ENCODE assay signal across 8 cellular contexts in the genomic region with DNA sequence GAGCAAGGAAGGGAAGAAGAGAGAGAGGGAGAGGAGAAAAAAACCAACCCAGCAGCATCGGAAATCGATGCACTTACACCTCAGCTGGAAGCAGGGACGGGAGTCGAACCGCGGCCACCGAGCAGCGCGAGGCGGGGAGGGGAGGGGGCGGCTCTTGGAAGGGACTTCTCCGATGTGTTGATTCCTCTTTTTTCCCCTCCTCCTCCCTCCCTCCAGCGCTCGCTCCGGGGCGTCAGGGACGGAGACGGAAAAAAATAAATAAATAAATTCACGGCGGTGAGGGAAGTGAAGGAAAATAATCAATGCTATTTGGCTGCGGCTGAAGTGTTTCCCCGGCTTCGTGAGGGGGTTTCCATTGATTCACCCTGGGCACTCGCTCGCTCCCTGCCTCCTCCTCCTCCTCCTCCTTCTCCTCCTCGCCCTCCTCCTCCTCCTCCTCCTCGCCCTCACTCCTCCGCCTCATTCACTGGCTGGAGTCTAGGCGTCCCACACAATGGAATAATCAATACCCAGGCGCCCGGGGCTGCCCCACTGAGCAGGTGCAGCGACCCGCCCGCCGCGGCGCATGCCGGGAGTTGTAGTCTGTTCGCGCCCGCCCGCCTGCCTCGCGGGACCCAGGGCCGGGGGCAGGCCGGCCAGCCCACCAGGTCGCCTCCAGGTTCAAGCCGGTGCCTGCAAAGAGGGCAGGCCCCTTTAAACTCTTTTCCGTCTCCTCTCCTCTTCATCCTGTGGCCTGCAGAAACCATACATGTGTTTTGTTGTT. TPM values are rescaled to one million over a fixed set of nuclear protein-coding genes. Genes with fewer than 3 reads are reported as not detected.
DNase-seq lines count a peak whose midpoint lies in the region; ATAC-seq and TF ChIP-seq lines count a peak whose summit lies in the region.

Gene ZFHX2, minus strand, starts transcription at position 500 of the 763 bp plus-strand sequence. CDS start 16,440 bp downstream, outside the sequence.

- H3K9me2 ChIP-seq in hepatocyte (replicated peaks; ENCODE audit: insufficient read depth) = no peaks in the 10 kb centered on the region

- no peak for TF ChIP-seq CTCF in hepatocyte (IDR thresholded peaks at IDR 0.05; ENCODE audit: poor library complexity)

- H3K79me2 ChIP-seq in hepatocyte = peaks cover 5% of the 10 kb centered on the region

- H3K36me3 ChIP-seq in hepatocyte (replicated peaks; ENCODE audit: insufficient read depth, low read depth) = no peaks in the 10 kb centered on the region
- no peaks in the 10 kb centered on the region for H3K36me3 ChIP-seq in aorta (ENCODE audit: control insufficient read depth in 1 of 2, insufficient read depth in 2 of 2, low read length in 1 of 2)

- WGBS in adipose tissue, 3 donors = 0 to 1% (median 1%) methylated on average over 40 to 48 of the region's 49 CpGs
- WGBS in hepatocyte (ENCODE audit: low lambda C conversion rate, missing lambda C conversion rate) = under 1% methylated on average over 29 of the region's 49 CpGs
- WGBS in aorta, 2 donors = 1% methylated on average over 32 to 49 of the region's 49 CpGs

- no peaks in the 10 kb centered on the region for H3K27me3 ChIP-seq in hepatocyte
- H3K27me3 ChIP-seq in aorta (ENCODE audit: control insufficient read depth in 1 of 2, insufficient read depth in 2 of 2, low read length in 1 of 2) = no peaks in the 10 kb centered on the region

- no peaks in the 10 kb centered on the region for H4K20me1 ChIP-seq in hepatocyte (ENCODE audit: insufficient read depth, poor library complexity, severe bottlenecking)

- DNase-seq in NCI-H146 (lab: John Stamatoyannopoulos, UW) (peak; percentile 95), T-helper 1 cell (peak; percentile 47 to 68 (median 59)), hepatocyte (ENCODE audit: low spot score) (peak; percentile 86), renal cortical epithelial cell (ENCODE audit: low read depth) (peak; percentile 62), aorta (peak; percentile 81 to 93)

- peak within 1 kb of the TSS; percentile 99 for H2AFZ ChIP-seq in hepatocyte

- ATAC-seq in HG02759 (IDR thresholded peaks at IDR 0.05; ENCODE audit: unreplicated experiment) = peak; percentile 58
- ATAC-seq in aorta (ENCODE audit: low FRiP score) = peak; percentile 72

- intact Hi-C loops in aorta (cut with DNase I) = loop anchor here in 1 of 2 donors (10.0 kb wide), 1 partner anchor 227 kb away; the partner anchor contains the start of gene PABPN1

- H3K27ac ChIP-seq in adipose tissue (ENCODE audit: low read depth, low read length) (peak within 1 kb of the TSS; percentile 13), hepatocyte (peak within 1 kb of the TSS; percentile 71), aorta (ENCODE audit: low read depth in 1 of 2, low read length in 2 of 2) (no peak within 1 kb of the TSS)

- peak within 1 kb of the TSS; percentile 72 for H3K4me3 ChIP-seq in GM08714 (ENCODE audit: low read length)
- peak within 1 kb of the TSS; percentile 97 for H3K4me3 ChIP-seq in hepatocyte
- peak within 1 kb of the TSS; percentile 52 to 53 for H3K4me3 ChIP-seq in aorta (ENCODE audit: low read length in 2 of 2)

- H3K9me3 ChIP-seq in hepatocyte (ENCODE audit: low read depth) (no peaks in the 10 kb centered on the region), aorta (ENCODE audit: control insufficient read depth, low read length) (no peaks in the 10 kb centered on the region)

- H3K4me2 ChIP-seq in hepatocyte = peak within 1 kb of the TSS; percentile 98

- peaks cover 14% of the 10 kb centered on the region for H3K4me1 ChIP-seq in hepatocyte (ENCODE audit: insufficient read depth)
- no peaks in the 10 kb centered on the region for H3K4me1 ChIP-seq in aorta (ENCODE audit: control insufficient read depth in 1 of 2, insufficient read depth in 2 of 2, low read length in 2 of 2)

RNA-seq across cellular contexts. Expression of gene ZFHX2, which starts in this region (rescaled TPM):
- under 1 TPM; 0.35 to 0.79 (median 0.74) TPM for polyA plus RNA-seq in adipose tissue
- 0.28 and 1.4 TPM in 2 replicates for total RNA-seq in hepatocyte
- 1.5 and 2.2 TPM in 2 replicates for polyA plus RNA-seq in hepatocyte
- 0.69 and 1.8 TPM in 2 replicates for total RNA-seq in renal cortical epithelial cell
- total RNA-seq in aorta = 1 to 10 TPM; 1.5 to 4.0 TPM
- polyA plus RNA-seq in aorta = 1 to 10 TPM in 1 of 2 donors, under 1 TPM in 1; 0.13 to 2.1 TPM

Comparison
In these comparisons a context has a peak if more than half of its experiments do, and no peak if none do; other contexts are left out.
1. H3K27ac ChIP-seq: peak in adipose tissue (single experiment) and hepatocyte (single experiment); none in aorta (0 of 2).
2. Peak in every context shown above with its lines, with median percentiles within 50 percentile points of each other: H3K4me3 ChIP-seq and DNase-seq.